Comparison of ENCODE assay signal across 8 cellular contexts in the genomic region with DNA sequence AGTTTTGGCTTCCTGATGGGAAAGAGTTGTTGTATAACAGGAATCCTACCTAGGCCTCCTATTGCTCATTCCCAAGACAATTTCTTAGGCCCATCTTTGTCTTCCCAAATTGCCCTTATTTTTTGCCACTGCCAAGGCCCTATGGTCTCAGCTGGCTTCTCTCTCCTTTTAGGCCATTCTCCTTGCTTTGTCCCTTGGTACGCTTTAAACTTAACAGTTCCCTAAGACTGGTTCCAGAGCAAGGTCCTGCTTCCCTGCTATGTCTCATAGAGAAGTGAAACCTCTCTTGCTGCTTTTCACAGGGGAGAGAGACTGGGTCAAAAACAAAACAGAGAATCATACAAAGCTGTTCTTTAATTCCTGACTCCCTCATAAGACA.
A peak's percentile ranks its signal among the peaks of the same experiment; 100 is the strongest.
DNase-seq lines count a peak whose midpoint lies in the region; ATAC-seq and TF ChIP-seq lines count a peak whose summit lies in the region.

No MANE protein-coding gene starts in this region.

- intact Hi-C loops in CD4-positive, alpha-beta T cell (cut with DNase I, micrococcal nuclease): no loop called here
- intact Hi-C loops in esophagus squamous epithelium (cut with DNase I): no loop called here

- 71 to 90% methylated on average over 1 of the region's 1 CpG for WGBS in esophagus squamous epithelium, 2 donors

- H3K27me3 Mint-ChIP-seq in CD4-positive, alpha-beta T cell: no peaks in the 10 kb centered on the region

- H3K27ac Mint-ChIP-seq in CD4-positive, alpha-beta T cell: peak overlapping the region; percentile 71

- H3K9me3 ChIP-seq in CD4-positive, alpha-beta T cell (ENCODE audit: control insufficient read depth, low read length): peaks cover 2% of the 10 kb centered on the region
- H3K9me3 ChIP-seq in esophagus squamous epithelium: no peaks in the 10 kb centered on the region

- H3K4me3 ChIP-seq in esophagus squamous epithelium: no peak overlapping the region

- CTCF ChIA-PET in CD4-positive, alpha-beta T cell (lab: Charles Lee): no interaction called here

- peaks cover 72% of the 10 kb centered on the region for H3K4me1 Mint-ChIP-seq in CD4-positive, alpha-beta T cell (ENCODE audit: low read depth)

- H3K36me3 Mint-ChIP-seq in CD4-positive, alpha-beta T cell (ENCODE audit: low read depth): no peaks in the 10 kb centered on the region

- H3K36me3 ChIP-seq in esophagus squamous epithelium: no peaks in the 10 kb centered on the region

- TF ChIP-seq CTCF in CD4-positive, alpha-beta T cell (IDR thresholded peaks at IDR 0.05): no peak
- no peak for TF ChIP-seq CTCF in esophagus squamous epithelium (IDR thresholded peaks at IDR 0.05)

- H3K4me1 ChIP-seq in esophagus squamous epithelium: peaks cover 7 to 54% (median 37%) of the 10 kb centered on the region in 3 donors

- no peak overlapping the region for H3K27ac ChIP-seq in CD4-positive, alpha-beta T cell (ENCODE audit: low read depth, low read length)
- peak overlapping the region in 1 of 4 donors; percentile 19 for H3K27ac ChIP-seq in esophagus squamous epithelium

- ATAC-seq in CD4-positive, alpha-beta T cell (ENCODE audit: poor library complexity): no peak
- peak; percentile 56 for ATAC-seq in GM19372 (IDR thresholded peaks at IDR 0.05; ENCODE audit: low read depth, unreplicated experiment)
- ATAC-seq in HG03521 (IDR thresholded peaks at IDR 0.05; ENCODE audit: unreplicated experiment): peak; percentile 48

- H3K9me3 Mint-ChIP-seq in CD4-positive, alpha-beta T cell: peaks cover 3% of the 10 kb centered on the region

- no peak for DNase-seq in CD4-positive, alpha-beta T cell
- DNase-seq in kidney tubule cell (ENCODE audit: low spot score) (peak; percentile 12), NCI-H2081 (lab: John Stamatoyannopoulos, UW) (no peak), COLO829 (ENCODE audit: low spot score) (no peak), esophagus squamous epithelium (lab: John Stamatoyannopoulos, UW) (no peak), T1000 (lab: John Stamatoyannopoulos, UW) (no peak)

- H3K27me3 ChIP-seq in CD4-positive, alpha-beta T cell (ENCODE audit: control insufficient read depth, insufficient read depth, low read length): no peaks in the 10 kb centered on the region
- peaks cover 0 to 6% (median 0%) of the 10 kb centered on the region in 4 donors for H3K27me3 ChIP-seq in esophagus squamous epithelium

- peak overlapping the region; percentile 38 for H3K4me3 Mint-ChIP-seq in CD4-positive, alpha-beta T cell

- POLR2A ChIA-PET in CD4-positive, alpha-beta T cell (lab: Charles Lee): interaction anchor here (1.3 to 1.9 kb wide), 2 partner anchors 23 to 64 kb away, joined by 3 to 8 read pairs; no protein-coding TSS in a partner anchor

- TF ChIP-seq POLR2A in esophagus squamous epithelium (IDR thresholded peaks at IDR 0.05): no peak
